In the genomic region with DNA sequence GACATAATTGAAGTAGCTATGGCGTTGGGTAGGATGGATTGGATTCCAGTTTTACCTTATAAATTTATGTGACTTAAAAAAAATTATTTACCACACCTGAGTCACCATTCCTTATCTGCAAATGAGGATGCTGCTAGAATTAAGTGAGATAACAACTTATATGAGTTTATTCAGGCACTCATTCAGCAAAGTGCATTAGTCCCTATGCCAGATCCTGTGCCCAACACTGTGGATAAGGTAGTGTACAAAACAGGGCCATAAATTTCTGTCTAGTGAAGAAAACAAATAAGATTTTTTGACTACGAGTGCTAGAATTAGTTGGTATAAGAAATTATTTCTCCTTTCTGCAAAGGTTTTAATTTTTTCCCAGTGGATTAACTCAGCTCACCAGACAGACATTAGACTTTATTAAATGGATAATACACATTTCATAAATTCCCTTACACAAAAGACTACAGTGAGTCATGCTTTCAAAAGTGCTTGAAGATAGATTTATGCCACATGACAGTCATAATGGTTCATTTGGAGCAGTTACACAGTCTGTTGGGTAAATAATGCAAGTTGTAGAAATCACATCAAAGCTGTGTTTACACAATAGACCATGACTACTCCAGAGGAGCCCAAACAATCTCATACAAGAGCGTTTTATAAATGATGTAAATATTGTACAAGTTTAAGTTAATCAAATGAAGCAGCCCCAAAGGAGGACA, we compare ENCODE assay signal across 10 cellular contexts.
DNase-seq lines count a peak whose midpoint lies in the region; ATAC-seq and TF ChIP-seq lines count a peak whose summit lies in the region.
"Had no signal": no experiment of that assay in that cellular context is flagged by ENCODE, and none has a peak within 500 bp of the region (broad histone marks: within the 10 kb centered on the region; RNA-seq: fewer than 3 reads in every experiment).

No MANE protein-coding gene starts in this region.

- H3K9me3 ChIP-seq in thyroid gland = no peaks in the 10 kb centered on the region
- no peaks in the 10 kb centered on the region for H3K9me3 ChIP-seq in HAP-1

- 86 to 91% methylated on average over 3 of the region's 3 CpGs for WGBS in thyroid gland, 2 donors

- no peak for TF ChIP-seq CTCF in thyroid gland (IDR thresholded peaks at IDR 0.05)

- peak; percentile 33 for ATAC-seq in HG02852 (IDR thresholded peaks at IDR 0.05; ENCODE audit: unreplicated experiment)
- ATAC-seq in left lobe of liver = peak; percentile 10
- ATAC-seq in HG02870 (IDR thresholded peaks at IDR 0.05; ENCODE audit: unreplicated experiment) = no peak

- H3K4me1 ChIP-seq in thyroid gland (peaks cover 0 to 6% of the 10 kb centered on the region in 2 donors), HAP-1 (no peaks in the 10 kb centered on the region; the same call in 1 of the 2 replicates)

- in situ Hi-C loops in HAP-1 (cut with MboI; ENCODE audit: low sequenced_read_pairs) = no loop called here

- no peak for TF ChIP-seq POLR2A in thyroid gland (IDR thresholded peaks at IDR 0.05)

- H3K27me3 ChIP-seq in thyroid gland (no peaks in the 10 kb centered on the region), HAP-1 (ENCODE audit: low read depth) (no peaks in the 10 kb centered on the region)

- intact Hi-C loops in thyroid gland (cut with DNase I) = no loop called here

- no peak overlapping the region for H3K4me3 ChIP-seq in thyroid gland (replicated peaks in 1 of 3)
- H3K4me3 ChIP-seq in HAP-1 = no peak overlapping the region

- DNase-seq in DMS53 treated with DMSO at 0.1 percent for 48 hours (lab: John Stamatoyannopoulos, UW; ENCODE audit: unreplicated experiment) = peak; percentile 58
- peak; percentile 83 for DNase-seq in SW480 (ENCODE audit: low spot score)
- DNase-seq in left lobe of liver (ENCODE audit: low spot score) = no peak
- no peak for DNase-seq in NCI-H2081 treated with DMSO at 0.1 percent for 48 hours (lab: John Stamatoyannopoulos, UW)
- DNase-seq in thyroid gland = no peak
- no peak for DNase-seq in HAP-1 (ENCODE audit: low spot score in 2 of 2)
- DNase-seq: DND-41, NCI-H1694 treated with DMSO at 0.1 percent for 48 hours had no signal

- no peak overlapping the region for H3K27ac ChIP-seq in thyroid gland

- H3K36me3 ChIP-seq in thyroid gland (no peaks in the 10 kb centered on the region), HAP-1 (replicated peaks) (no peaks in the 10 kb centered on the region)

Comparison
In these comparisons a context has a peak if more than half of its experiments do, and no peak if none do; other contexts are left out.
1. DNase-seq: peak in DMS53 treated with DMSO at 0.1 percent for 48 hours (single experiment) and SW480 (single experiment); none in left lobe of liver (single experiment), NCI-H2081 treated with DMSO at 0.1 percent for 48 hours (single experiment), thyroid gland (0 of 2) and HAP-1 (0 of 2).